Comparison of ENCODE assay signal across 8 cellular contexts in the genomic region with DNA sequence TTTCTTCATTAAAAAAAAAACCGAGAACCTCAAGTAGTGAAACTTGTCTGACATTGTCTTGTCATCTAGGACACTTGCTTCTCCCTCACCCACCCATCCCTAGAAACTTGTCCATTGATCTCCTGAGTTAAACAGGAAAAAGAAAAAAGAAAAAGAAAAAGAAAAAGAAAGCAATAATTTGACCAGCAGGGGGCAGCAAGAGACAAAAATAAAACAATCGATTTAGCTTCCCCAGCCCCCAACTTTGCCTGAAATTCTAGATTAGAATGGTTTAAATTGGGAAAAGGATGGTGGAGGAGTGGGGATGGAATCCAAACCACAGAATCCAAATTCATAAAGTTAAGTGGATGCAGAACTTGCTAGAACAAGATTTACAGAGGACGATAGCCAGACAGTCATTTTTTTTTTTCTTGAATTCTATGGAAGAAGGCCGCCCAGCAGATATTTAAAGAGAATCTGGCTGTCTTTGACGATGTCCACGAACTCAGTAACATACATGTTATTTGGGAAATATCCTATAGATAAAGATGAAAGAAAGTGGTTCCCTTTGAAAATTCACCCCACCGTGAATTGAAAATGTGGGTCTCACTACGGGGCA.
DNase-seq lines count a peak whose midpoint lies in the region; ATAC-seq, FAIRE-seq and TF ChIP-seq lines count a peak whose summit lies in the region.

No MANE protein-coding gene starts in this region.

- H3K36me3 ChIP-seq in BJ (ENCODE audit: control insufficient read depth, insufficient read depth, low read length) (no peaks in the 10 kb centered on the region), K562 (ENCODE audit: control insufficient read depth, insufficient read depth, low read length) (no peaks in the 10 kb centered on the region), left lung (no peaks in the 10 kb centered on the region)

- H4K20me1 ChIP-seq in K562 (replicated peaks; ENCODE audit: control insufficient read depth, insufficient read depth, low read length), result no peaks in the 10 kb centered on the region

- intact Hi-C loops in K562 (cut with micrococcal nuclease) (loop anchor here (1.0 to 10.0 kb wide), 4 partner anchors 169 to 1856 kb away; no protein-coding TSS in a partner anchor), left lung (cut with DNase I) (loop anchor here in 1 of 2 donors (10.0 kb wide), 1 partner anchor 609 kb away; no protein-coding TSS in a partner anchor)

- FAIRE-seq in K562 (lab: Jason Lieb, UNC), result peak; percentile 64

- peak; percentile 4 for DNase-seq in BJ (ENCODE audit: low read depth)
- peak; percentile 10 for DNase-seq in NCI-H446 treated with DMSO at 0.1 percent for 48 hours (lab: John Stamatoyannopoulos, UW)
- DNase-seq in K562 (ENCODE audit: extremely low read depth in 1 of 4, low spot score in 3 of 4), result peak; percentile 23 to 57 (median 32)
- no peak for DNase-seq in left lung
- DNase-seq in activated CD4-positive, CD25-positive, alpha-beta regulatory T cell treated with anti-CD3 and anti-CD28 coated beads, Interleukin-2, amount 50 U/mL, for 72 hours, result no peak
- no peak for DNase-seq in activated naive CD4-positive, alpha-beta T cell treated with Interleukin-2 at 50 U/mL for 16 hours
- DNase-seq in NK-92 treated with Interleukin-12 subunit alpha and Interleukin-12 subunit beta, amount 100 ng/mL, for 24 hours (lab: John Stamatoyannopoulos, UW), result no peak

- H3K4me2 ChIP-seq in K562 (ENCODE audit: insufficient read depth, low read length), result no peak overlapping the region

- POLR2A ChIA-PET in BJ (lab: Charles Lee) (no interaction called here), K562 (lab: Yijun Ruan, JAX) (interaction anchor here (0.9 kb wide), 1 partner anchor 11 kb away, joined by 3 read pairs; no protein-coding TSS in a partner anchor)

- BruUV-seq in K562 (replicated peaks; lab: Mats Ljungman, UMichigan), result no TSS peak

- H3K9me3 ChIP-seq in K562 (replicated peaks; ENCODE audit: control insufficient read depth, insufficient read depth, low read depth, low read length), result no peaks in the 10 kb centered on the region
- H3K9me3 ChIP-seq in left lung, result no peaks in the 10 kb centered on the region

- ATAC-seq in K562, result no peak
- peak; percentile 21 for ATAC-seq in left lung

- no peak overlapping the region for H2AFZ ChIP-seq in K562 (ENCODE audit: low read depth, low read length)

- H3K27ac ChIP-seq in K562 (ENCODE audit: extremely low read depth, low read depth, low read length) (no peak overlapping the region), left lung (no peak overlapping the region)

- H3K9me1 ChIP-seq in K562 (ENCODE audit: control insufficient read depth, insufficient read depth, low read length), result no peaks in the 10 kb centered on the region

- H3K4me1 ChIP-seq in K562 (replicated peaks in 1 of 2; ENCODE audit: control insufficient read depth in 2 of 2, insufficient read depth in 2 of 2, low read length in 2 of 2) (no peaks in the 10 kb centered on the region), left lung (no peaks in the 10 kb centered on the region)

- no peak overlapping the region for H3K9ac ChIP-seq in K562 (ENCODE audit: insufficient read depth in 1 of 2, low read depth in 2 of 2, low read length in 2 of 2)

- no peaks in the 10 kb centered on the region for H3K79me2 ChIP-seq in K562 (ENCODE audit: control insufficient read depth, insufficient read depth, low read length)

- peak; percentile 60 to 66 for TF ChIP-seq RAD21 in K562 (CRISPR knock-in tag; conservative IDR thresholded peaks at IDR 0.05 in 1 of 2, IDR thresholded peaks at IDR 0.05 in 1 of 2)

- in situ Hi-C loops in K562 (cut with MboI), result loop anchor here (10.0 to 25.0 kb wide), 2 partner anchors 609 to 1861 kb away; a partner anchor contains a TSS

- H3K4me3 ChIP-seq in BJ (ENCODE audit: low read depth, low read length) (no peak overlapping the region), K562 (no peak overlapping the region), left lung (no peak overlapping the region)

- TF ChIP-seq POLR2A in K562 (conservative IDR thresholded peaks at IDR 0.05), result no peak

- WGBS in K562 (ENCODE audit: insufficient coverage, low coverage, missing lambda C conversion rate), result 3% methylated on average over 8 of the region's 8 CpGs

- no peaks in the 10 kb centered on the region; the same call in 1 of the 2 replicates for H3K27me3 ChIP-seq in BJ (ENCODE audit: control insufficient read depth, insufficient read depth, low read length)
- no peaks in the 10 kb centered on the region; a peak in 2 of 5 replicates for H3K27me3 ChIP-seq in K562 (ENCODE audit: control insufficient read depth in 2 of 2, insufficient read depth in 2 of 2, low read length in 2 of 2)
- no peaks in the 10 kb centered on the region for H3K27me3 ChIP-seq in left lung

- no peak for TF ChIP-seq EP300 in K562 (IDR thresholded peaks at IDR 0.05; ENCODE audit: low read length)

- CTCF ChIA-PET in BJ (lab: Yijun Ruan, JAX), result interaction anchor here (0.6 to 5.0 kb wide), 12 partner anchors 10 to 615 kb away, joined by 3 to 40 read pairs (median 3); no protein-coding TSS in a partner anchor
- CTCF ChIA-PET in K562 (lab: Yijun Ruan, JAX; ENCODE audit: low intra/inter-chr PET ratio), result interaction anchor here (0.7 to 2.9 kb wide), 7 partner anchors 142 to 1859 kb away, joined by 3 to 30 read pairs (median 5); no protein-coding TSS in a partner anchor

- TF ChIP-seq CTCF in BJ (IDR thresholded peaks at IDR 0.05; ENCODE audit: insufficient read depth, low read depth, low read length) (peak; percentile 45), GM12874 (IDR thresholded peaks at IDR 0.05; ENCODE audit: insufficient read depth, low read depth, low read length) (peak; percentile 21; the same call in 1 of the 2 replicates), K562 (IDR thresholded peaks at IDR 0.05 in 2 of 3, conservative IDR thresholded peaks at IDR 0.05 in 1 of 3; ENCODE audit: insufficient read depth in 2 of 3, low read depth in 1 of 3, low read length in 3 of 3) (peak; percentile 31 to 66 (median 57); a peak in 5 of 6 replicates), left lung (IDR thresholded peaks at IDR 0.05) (peak; percentile 30 to 49)

TF ChIP-seq in K562, 482 proteins besides CTCF, POLR2A, EP300 and RAD21:
- TF ChIP-seq, protein P1, sequence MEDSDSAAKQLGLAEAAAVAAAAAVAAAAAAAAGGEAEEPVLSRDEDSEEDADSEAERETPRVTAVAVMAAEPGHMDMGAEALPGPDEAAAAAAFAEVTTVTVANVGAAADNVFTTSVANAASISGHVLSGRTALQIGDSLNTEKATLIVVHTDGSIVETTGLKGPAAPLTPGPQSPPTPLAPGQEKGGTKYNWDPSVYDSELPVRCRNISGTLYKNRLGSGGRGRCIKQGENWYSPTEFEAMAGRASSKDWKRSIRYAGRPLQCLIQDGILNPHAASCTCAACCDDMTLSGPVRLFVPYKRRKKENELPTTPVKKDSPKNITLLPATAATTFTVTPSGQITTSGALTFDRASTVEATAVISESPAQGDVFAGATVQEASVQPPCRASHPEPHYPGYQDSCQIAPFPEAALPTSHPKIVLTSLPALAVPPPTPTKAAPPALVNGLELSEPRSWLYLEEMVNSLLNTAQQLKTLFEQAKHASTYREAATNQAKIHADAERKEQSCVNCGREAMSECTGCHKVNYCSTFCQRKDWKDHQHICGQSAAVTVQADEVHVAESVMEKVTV (CRISPR knock-in tag; IDR thresholded peaks at IDR 0.05), result peak; percentile 47; the same call in 1 of the 2 replicates
- no peak for TF ChIP-seq SMAD3 (CRISPR knock-in tag; conservative IDR thresholded peaks at IDR 0.05)
- TF ChIP-seq ARID2 (IDR thresholded peaks at IDR 0.05), result 0 out of 2 replicates have a peak, but pooled peaks have one; percentile 28
- no peak for TF ChIP-seq ZNF232 (CRISPR knock-in tag; IDR thresholded peaks at IDR 0.05)
- 0 out of 2 replicates have a peak, but pooled peaks have one; percentile 42 for TF ChIP-seq SMC3 (conservative IDR thresholded peaks at IDR 0.05; ENCODE audit: insufficient read depth, low read depth, low read length)
- no peak for TF ChIP-seq HOXB6 (CRISPR knock-in tag; IDR thresholded peaks at IDR 0.05; ENCODE audit: borderline replicate concordance)

Comparison
In these comparisons a context has a peak if more than half of its experiments do, and no peak if none do; other contexts are left out.
1. DNase-seq: peak in BJ (single experiment), NCI-H446 treated with DMSO at 0.1 percent for 48 hours (single experiment) and K562 (4 of 4); none in left lung (0 of 2), activated CD4-positive, CD25-positive, alpha-beta regulatory T cell treated with anti-CD3 and anti-CD28 coated beads, Interleukin-2, amount 50 U/mL, for 72 hours (single experiment), activated naive CD4-positive, alpha-beta T cell treated with Interleukin-2 at 50 U/mL for 16 hours (single experiment) and NK-92 treated with Interleukin-12 subunit alpha and Interleukin-12 subunit beta, amount 100 ng/mL, for 24 hours (single experiment).
2. Peak in every context shown above with its lines, with median percentiles within 50 percentile points of each other: CTCF ChIP-seq.